Comparison of ENCODE assay signal across 8 cellular contexts in genomic region chr11:6321961-6322362, GRCh38. TPM values are rescaled to one million over a fixed set of nuclear protein-coding genes. Genes with fewer than 3 reads are reported as not detected.
DNase-seq lines count a peak whose midpoint lies in the region; ATAC-seq and TF ChIP-seq lines count a peak whose summit lies in the region.

No MANE protein-coding gene starts in this region.

- H3K4me3 ChIP-seq in HAP-1 = no peak overlapping the region
- H3K4me3 ChIP-seq in esophagus (ENCODE audit: low read depth in 1 of 2, low read length in 2 of 2) = no peak overlapping the region
- H3K4me3 ChIP-seq in skin epidermis = no peak overlapping the region

- intact Hi-C loops in natural killer cell (cut with micrococcal nuclease) = no loop called here

- POLR2A ChIA-PET in naive thymus-derived CD8-positive, alpha-beta T cell (lab: Charles Lee) = interaction anchor here (0.7 kb wide), 1 partner anchor 290 kb away, joined by 4 read pairs; no protein-coding TSS in a partner anchor

- peaks cover 42 to 53% of the 10 kb centered on the region in 2 donors for H3K27me3 Mint-ChIP-seq in natural killer cell (ENCODE audit: low read depth in 2 of 2)
- H3K27me3 Mint-ChIP-seq in naive thymus-derived CD8-positive, alpha-beta T cell = peaks cover 23 to 64% (median 46%) of the 10 kb centered on the region in 5 donors

- no peak overlapping the region for H3K4me3 Mint-ChIP-seq in natural killer cell
- peak overlapping the region in 1 of 10 donors; percentile 0 for H3K4me3 Mint-ChIP-seq in naive thymus-derived CD8-positive, alpha-beta T cell

- H3K9me3 ChIP-seq in HAP-1 (no peaks in the 10 kb centered on the region), esophagus (ENCODE audit: control insufficient read depth in 2 of 2, insufficient read depth in 1 of 2, low read depth in 1 of 2, low read length in 1 of 2) (no peaks in the 10 kb centered on the region)

- in situ Hi-C loops in HAP-1 (cut with MboI; ENCODE audit: low sequenced_read_pairs) = no loop called here

- 31% methylated on average over 2 of the region's 2 CpGs for WGBS in esophagus, 2 donors

- H3K9me3 Mint-ChIP-seq in natural killer cell = no peaks in the 10 kb centered on the region
- H3K9me3 Mint-ChIP-seq in naive thymus-derived CD8-positive, alpha-beta T cell = no peaks in the 10 kb centered on the region

- H3K4me1 ChIP-seq in HAP-1 = no peaks in the 10 kb centered on the region
- peaks cover 3 to 10% of the 10 kb centered on the region in 2 donors for H3K4me1 ChIP-seq in esophagus (ENCODE audit: control insufficient read depth in 2 of 2, insufficient read depth in 2 of 2, low read length in 1 of 2)

- no peaks in the 10 kb centered on the region for H3K4me1 Mint-ChIP-seq in natural killer cell
- peaks cover 2 to 9% (median 8%) of the 10 kb centered on the region in 4 donors for H3K4me1 Mint-ChIP-seq in naive thymus-derived CD8-positive, alpha-beta T cell

- H3K27ac Mint-ChIP-seq in natural killer cell = no peak overlapping the region
- H3K27ac Mint-ChIP-seq in naive thymus-derived CD8-positive, alpha-beta T cell = no peak overlapping the region

- no peaks in the 10 kb centered on the region for H3K36me3 Mint-ChIP-seq in natural killer cell
- no peaks in the 10 kb centered on the region for H3K36me3 Mint-ChIP-seq in naive thymus-derived CD8-positive, alpha-beta T cell

- H3K27ac ChIP-seq in esophagus (ENCODE audit: low read depth in 2 of 2, low read length in 1 of 2) = peak overlapping the region; percentile 63 to 82
- H3K27ac ChIP-seq in skin epidermis = peak overlapping the region in 20 of 21 experiments; percentile 19 to 99 (median 94)

- H3K36me3 ChIP-seq in HAP-1 (replicated peaks) = no peaks in the 10 kb centered on the region
- H3K36me3 ChIP-seq in esophagus (ENCODE audit: control insufficient read depth in 2 of 2, insufficient read depth in 2 of 2, low read length in 1 of 2) = no peaks in the 10 kb centered on the region

- ATAC-seq in natural killer cell = no peak
- ATAC-seq in HG03520 (IDR thresholded peaks at IDR 0.05; ENCODE audit: unreplicated experiment) = no peak
- ATAC-seq in naive thymus-derived CD8-positive, alpha-beta T cell = no peak

- H3K27me3 ChIP-seq in HAP-1 (ENCODE audit: low read depth) (peaks cover 22% of the 10 kb centered on the region), esophagus (ENCODE audit: control insufficient read depth in 1 of 2, insufficient read depth in 2 of 2, low read length in 2 of 2) (no peaks in the 10 kb centered on the region)

- peak; percentile 18 to 73 for DNase-seq in HAP-1 (ENCODE audit: low spot score in 2 of 2)
- peak; percentile 78 for DNase-seq in RKO (ENCODE audit: low spot score)
- DNase-seq in stimulated activated CD4-positive, alpha-beta T cell treated with anti-CD3 and anti-CD28 coated beads, Interleukin-4, amount 100 ng/mL, for 24 hours = no peak
- no peak for DNase-seq in natural killer cell
- DNase-seq in naive thymus-derived CD8-positive, alpha-beta T cell = no peak

- no peak for TF ChIP-seq CTCF in natural killer cell (IDR thresholded peaks at IDR 0.05)

RNA-seq across cellular contexts. Expression of gene CAVIN3, which starts 1.7 kb away (rescaled TPM):
- 10 to 100 TPM; 16.7 to 23.0 TPM for polyA plus RNA-seq in esophagus
- not detected for total RNA-seq in natural killer cell
- total RNA-seq in naive thymus-derived CD8-positive, alpha-beta T cell = not detected
- not detected for polyA plus RNA-seq in naive thymus-derived CD8-positive, alpha-beta T cell

Comparison
In these comparisons a context has a peak if more than half of its experiments do, and no peak if none do; other contexts are left out.
1. DNase-seq: peak in HAP-1 (2 of 2) and RKO (single experiment); none in stimulated activated CD4-positive, alpha-beta T cell treated with anti-CD3 and anti-CD28 coated beads, Interleukin-4, amount 100 ng/mL, for 24 hours (single experiment), natural killer cell (single experiment) and naive thymus-derived CD8-positive, alpha-beta T cell (0 of 10).